1 cellular context compared by ENCODE assay signal in the genomic region with DNA sequence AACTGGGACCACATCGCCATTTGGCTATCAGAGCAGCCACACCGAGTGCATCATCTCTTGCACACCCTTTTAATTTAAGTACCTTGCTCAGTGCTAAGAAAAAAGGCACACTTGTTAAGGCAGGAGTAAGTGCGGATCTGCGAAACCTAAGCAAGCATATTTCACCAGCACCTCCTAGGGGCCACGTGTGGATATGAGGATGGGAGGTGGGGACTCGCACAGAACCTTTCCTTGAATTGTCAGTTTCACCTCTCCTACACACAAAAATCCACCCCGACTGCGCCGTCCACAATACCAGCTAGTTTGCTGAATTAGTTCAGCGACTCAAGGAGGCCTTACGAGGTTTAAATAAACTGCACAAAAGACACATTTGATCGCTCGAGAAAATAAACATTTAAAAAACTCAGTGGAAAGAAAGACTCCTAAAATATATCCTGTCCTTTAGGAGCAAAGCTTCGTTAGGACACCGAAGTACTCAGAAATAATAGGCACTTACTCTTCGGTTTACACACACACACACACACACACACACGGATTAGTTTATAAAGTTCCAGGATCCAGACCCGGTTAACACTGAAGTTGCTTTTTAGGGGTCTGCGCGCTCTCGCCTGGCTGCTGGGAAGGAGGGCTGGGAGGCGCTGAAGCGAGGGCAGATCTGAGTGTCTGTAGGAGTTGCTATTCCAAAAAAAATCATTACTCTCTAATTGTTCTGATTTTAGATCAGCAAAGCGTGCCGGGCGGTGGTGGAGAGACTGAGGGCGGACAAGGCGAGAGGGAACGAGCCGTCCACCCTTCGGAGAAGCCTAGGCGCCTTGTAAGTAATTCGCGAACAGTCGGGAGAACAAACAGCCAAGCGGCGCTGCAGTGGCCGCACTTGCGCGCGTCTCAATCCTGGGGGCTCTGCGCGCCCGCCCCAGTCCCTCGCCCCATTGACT.
TF ChIP-seq lines count a peak whose summit lies in the region.

No MANE protein-coding gene starts in this region.

TF ChIP-seq in neural cell, 6 proteins besides CTCF, POLR2A, EP300 and RAD21 (continued from another document):
- TF ChIP-seq MXI1 (conservative IDR thresholded peaks at IDR 0.05; ENCODE audit: poor library complexity, severe bottlenecking) = no peak
